ENCODE assay signal across 2 cellular contexts in genomic region chr20:9507544-9508239, GRCh38.
TF ChIP-seq lines count a peak whose summit lies in the region.

No MANE protein-coding gene starts in this region.

TF ChIP-seq in H1, 55 proteins besides CTCF, POLR2A, EP300 and RAD21:
- TF ChIP-seq MAX (IDR thresholded peaks at IDR 0.05) (peak; percentile 74; the same call in 1 of the 2 replicates), SIRT6 (IDR thresholded peaks at IDR 0.05; ENCODE audit: low read length) (no peak), KDM4A (IDR thresholded peaks at IDR 0.05; ENCODE audit: low read depth, low read length, severe bottlenecking) (peak; percentile 16), RNF2 (IDR thresholded peaks at IDR 0.05; ENCODE audit: borderline replicate concordance, low read depth, low read length, missing control alignments, poor library complexity, severe bottlenecking) (peak; percentile 68), E2F6 (IDR thresholded peaks at IDR 0.05) (peak; percentile 96), EZH2 (IDR thresholded peaks at IDR 0.05; ENCODE audit: low read depth, low read length, severe bottlenecking) (peak; percentile 54), TBP (IDR thresholded peaks at IDR 0.05; ENCODE audit: low read depth, low read length) (0 out of 2 replicates have a peak, but pooled peaks have one; percentile 19), POU5F1 (IDR thresholded peaks at IDR 0.05; ENCODE audit: low read depth, low read length) (no peak), BRCA1 (IDR thresholded peaks at IDR 0.05; ENCODE audit: low read depth, low read length) (no peak)

TF ChIP-seq in HepG2, 621 proteins besides CTCF, POLR2A, EP300 and RAD21:
- no peak for TF ChIP-seq MLXIP (CRISPR knock-in tag; IDR thresholded peaks at IDR 0.05; ENCODE audit: borderline replicate concordance)
- TF ChIP-seq WIZ (CRISPR knock-in tag; IDR thresholded peaks at IDR 0.05), result no peak
- no peak for TF ChIP-seq ELF3 (CRISPR knock-in tag; IDR thresholded peaks at IDR 0.05)
- no peak for TF ChIP-seq GATA4 (IDR thresholded peaks at IDR 0.05; ENCODE audit: borderline replicate concordance, low read depth)
- no peak for TF ChIP-seq ZNF713 (CRISPR knock-in tag; IDR thresholded peaks at IDR 0.05)
- TF ChIP-seq TCF7 (IDR thresholded peaks at IDR 0.05; ENCODE audit: low read depth), result no peak
- no peak for TF ChIP-seq DDIT3 (CRISPR knock-in tag; IDR thresholded peaks at IDR 0.05)
- TF ChIP-seq ZNF484 (CRISPR knock-in tag; IDR thresholded peaks at IDR 0.05; ENCODE audit: borderline replicate concordance, low read depth), result no peak
- no peak for TF ChIP-seq YY1 (IDR thresholded peaks at IDR 0.05; ENCODE audit: insufficient read depth, insufficient replicate concordance, low read depth, low read length)
- no peak for TF ChIP-seq ZNF772 (CRISPR knock-in tag; IDR thresholded peaks at IDR 0.05)
- TF ChIP-seq ZNF30 (CRISPR knock-in tag; IDR thresholded peaks at IDR 0.05), result no peak
- TF ChIP-seq NCOA2 (CRISPR knock-in tag; IDR thresholded peaks at IDR 0.05), result no peak
- TF ChIP-seq EHMT2 (IDR thresholded peaks at IDR 0.05; ENCODE audit: borderline replicate concordance, low read depth, low read length), result no peak
- TF ChIP-seq KDM3A (CRISPR knock-in tag; IDR thresholded peaks at IDR 0.05; ENCODE audit: low read depth), result no peak
- TF ChIP-seq ZNF605 (CRISPR knock-in tag; IDR thresholded peaks at IDR 0.05), result no peak
- TF ChIP-seq ISX (CRISPR knock-in tag; conservative IDR thresholded peaks at IDR 0.05), result no peak
- TF ChIP-seq ZBTB44 (CRISPR knock-in tag; IDR thresholded peaks at IDR 0.05), result no peak
- TF ChIP-seq ASH2L (IDR thresholded peaks at IDR 0.05; ENCODE audit: insufficient read length, low read depth, low read length), result no peak
